ENCODE assay signal across 5 cellular contexts in genomic region chr11:24891845-24892492, GRCh38.
DNase-seq lines count a peak whose midpoint lies in the region; ATAC-seq, FAIRE-seq and TF ChIP-seq lines count a peak whose summit lies in the region.
"Not testable (repeated sequence)": the region's sequence is repeated elsewhere in the genome, so short reads cannot be mapped to it uniquely, and the experiment has no call there.

No MANE protein-coding gene starts in this region.

- H2AFZ ChIP-seq in GM12878 (ENCODE audit: control insufficient read depth, low read depth, low read length), result not testable (repeated sequence)

- H3K27me3 ChIP-seq in GM12878 (replicated peaks in 1 of 2; ENCODE audit: control insufficient read depth in 2 of 2, insufficient read depth in 2 of 2, low read length in 1 of 2); heart left ventricle; right cardiac atrium (ENCODE audit: control insufficient read depth, insufficient read depth): not testable (repeated sequence)

- H3K9ac ChIP-seq in GM12878 (ENCODE audit: control insufficient read depth, insufficient read depth, low read length), result not testable (repeated sequence)

- H3K9me3 ChIP-seq in GM12878 (replicated peaks; ENCODE audit: control insufficient read depth, insufficient read depth, low read length); heart left ventricle; right cardiac atrium (ENCODE audit: control insufficient read depth, low read length): not testable (repeated sequence)

- FAIRE-seq in H54 (lab: Jason Lieb, UNC) (peak; percentile 23), GM12878 (lab: Jason Lieb, UNC) (peak; percentile 41)

- in situ Hi-C loops in GM12878 (cut with MboI), result not testable (repeated sequence)

- not testable (repeated sequence) for TF ChIP-seq EP300 in GM12878 (IDR thresholded peaks at IDR 0.05; ENCODE audit: borderline replicate concordance in 1 of 2, control insufficient read depth in 1 of 2, low read depth in 2 of 2, low read length in 2 of 2)

- H3K36me3 ChIP-seq in GM12878 (ENCODE audit: control insufficient read depth in 2 of 2, insufficient read depth in 2 of 2, low read length in 1 of 2); heart left ventricle: not testable (repeated sequence)

- POLR2A ChIA-PET in GM12878 (lab: Charles Lee), result not testable (repeated sequence)

- 0% methylated on average over 4 of the region's 4 CpGs for WGBS in GM12878 (ENCODE audit: insufficient coverage, insufficient replicate concordance, low lambda C conversion rate, missing lambda C conversion rate)
- 71 to 82% (median 72%) methylated on average over 4 of the region's 4 CpGs for WGBS in heart left ventricle, 4 donors
- 74% methylated on average over 4 of the region's 4 CpGs for WGBS in right cardiac atrium

- intact Hi-C loops in GM12878 (cut with micrococcal nuclease; ENCODE audit: unreplicated experiment); heart left ventricle (cut with DNase I); right cardiac atrium (cut with DNase I): not testable (repeated sequence)

- CTCF ChIA-PET in GM12878 (lab: Yijun Ruan, JAX), result not testable (repeated sequence)

- not testable (repeated sequence) for H3K79me2 ChIP-seq in GM12878 (ENCODE audit: control insufficient read depth, insufficient read depth, low read length)

- H3K4me1 ChIP-seq in GM12878 (ENCODE audit: control insufficient read depth, insufficient read depth, low read length); heart left ventricle; right cardiac atrium (ENCODE audit: control insufficient read depth, insufficient read depth, low read length): not testable (repeated sequence)

- not testable (repeated sequence) for BruUV-seq in GM12878 (replicated peaks; lab: Mats Ljungman, UMichigan)

- H3K4me2 ChIP-seq in GM12878 (ENCODE audit: control insufficient read depth, insufficient read depth), result not testable (repeated sequence)

- TF ChIP-seq CTCF in GM12878 (IDR thresholded peaks at IDR 0.05 in 2 of 3, conservative IDR thresholded peaks at IDR 0.05 in 1 of 3; ENCODE audit: control insufficient read depth in 2 of 3, extremely low read depth in 1 of 3, insufficient read depth in 1 of 3, low read depth in 3 of 3, low read length in 3 of 3); heart left ventricle (IDR thresholded peaks at IDR 0.05): not testable (repeated sequence)

- not testable (repeated sequence) for ATAC-seq in GM12878
- ATAC-seq in heart left ventricle (peak; percentile 61 to 84 (median 78)), right cardiac atrium (peak; percentile 47 to 63)

- not testable (repeated sequence) for TF ChIP-seq RAD21 in GM12878 (IDR thresholded peaks at IDR 0.05; ENCODE audit: insufficient read depth, low read depth, low read length)

- H3K4me3 ChIP-seq in GM12878; heart left ventricle; right cardiac atrium (ENCODE audit: low read length): not testable (repeated sequence)

- TF ChIP-seq POLR2A in H54 (IDR thresholded peaks at IDR 0.05; ENCODE audit: low read depth, low read length); GM12878 (IDR thresholded peaks at IDR 0.05; ENCODE audit: low read depth, low read length); heart left ventricle (IDR thresholded peaks at IDR 0.05): not testable (repeated sequence)

- RAD21 ChIA-PET in GM12878 (lab: Charles Lee; ENCODE audit: unreplicated experiment), result not testable (repeated sequence)

- not testable (repeated sequence) for DNase-seq in H54 (ENCODE audit: insufficient read length, low spot score); GM12878 (ENCODE audit: low read depth, low spot score); heart left ventricle; right cardiac atrium
- peak; percentile 0 for DNase-seq in fibroblast of peridontal ligament (ENCODE audit: extremely low read depth)

- H4K20me1 ChIP-seq in GM12878 (ENCODE audit: control insufficient read depth, insufficient read depth), result not testable (repeated sequence)

- H3K27ac ChIP-seq in GM12878 (ENCODE audit: control insufficient read depth, insufficient read depth); heart left ventricle; right cardiac atrium (ENCODE audit: low read length): not testable (repeated sequence)

- SMC1A ChIA-PET in GM12878 (lab: Charles Lee; ENCODE audit: uncharacterized antibody, unreplicated experiment), result interaction anchor here (2.0 kb wide), 1 partner anchor 12 kb away, joined by 5 read pairs; no protein-coding TSS in a partner anchor
